ENCODE assay signal across 1 cellular context in the genomic region with DNA sequence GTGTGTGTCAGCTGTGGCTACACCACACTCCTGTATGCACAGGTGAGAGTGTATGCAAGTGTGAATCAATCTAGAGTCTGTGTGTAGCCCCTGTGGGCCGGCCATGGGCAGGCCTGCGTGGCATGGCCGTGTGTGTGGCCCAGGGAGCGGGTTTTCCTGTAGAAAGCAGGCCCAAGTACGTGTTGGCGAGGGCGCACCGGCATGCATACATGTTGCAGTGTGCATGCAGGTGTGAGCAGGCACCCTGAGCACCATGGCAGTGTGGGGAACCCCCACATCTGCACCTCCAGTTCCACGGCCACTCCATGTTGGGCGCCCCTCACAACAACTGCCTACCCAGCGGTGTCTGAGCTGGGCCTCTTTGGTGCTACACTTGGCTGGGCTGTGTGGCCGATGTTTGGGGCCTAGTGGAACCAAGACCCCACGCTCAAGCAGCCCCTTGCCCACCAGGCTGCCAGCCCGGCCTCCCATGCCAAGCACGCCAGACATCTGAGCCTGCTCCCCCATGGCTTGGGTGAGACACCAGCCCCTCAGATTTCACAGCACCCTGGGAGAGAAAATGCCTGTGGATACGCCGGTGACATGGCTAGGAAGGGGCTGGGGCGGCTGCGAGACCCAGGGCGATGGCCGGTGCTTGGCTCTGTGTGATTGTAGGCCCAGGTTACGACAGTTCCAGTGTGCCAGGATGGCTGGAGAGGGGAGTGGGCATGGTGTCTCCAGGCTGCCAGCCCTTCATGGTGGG.
TF ChIP-seq lines count a peak whose summit lies in the region.

No MANE protein-coding gene starts in this region.

TF ChIP-seq in SK-N-SH, 30 proteins besides CTCF, POLR2A, EP300 and RAD21 (continued from another document):
- TF ChIP-seq, protein P1, sequence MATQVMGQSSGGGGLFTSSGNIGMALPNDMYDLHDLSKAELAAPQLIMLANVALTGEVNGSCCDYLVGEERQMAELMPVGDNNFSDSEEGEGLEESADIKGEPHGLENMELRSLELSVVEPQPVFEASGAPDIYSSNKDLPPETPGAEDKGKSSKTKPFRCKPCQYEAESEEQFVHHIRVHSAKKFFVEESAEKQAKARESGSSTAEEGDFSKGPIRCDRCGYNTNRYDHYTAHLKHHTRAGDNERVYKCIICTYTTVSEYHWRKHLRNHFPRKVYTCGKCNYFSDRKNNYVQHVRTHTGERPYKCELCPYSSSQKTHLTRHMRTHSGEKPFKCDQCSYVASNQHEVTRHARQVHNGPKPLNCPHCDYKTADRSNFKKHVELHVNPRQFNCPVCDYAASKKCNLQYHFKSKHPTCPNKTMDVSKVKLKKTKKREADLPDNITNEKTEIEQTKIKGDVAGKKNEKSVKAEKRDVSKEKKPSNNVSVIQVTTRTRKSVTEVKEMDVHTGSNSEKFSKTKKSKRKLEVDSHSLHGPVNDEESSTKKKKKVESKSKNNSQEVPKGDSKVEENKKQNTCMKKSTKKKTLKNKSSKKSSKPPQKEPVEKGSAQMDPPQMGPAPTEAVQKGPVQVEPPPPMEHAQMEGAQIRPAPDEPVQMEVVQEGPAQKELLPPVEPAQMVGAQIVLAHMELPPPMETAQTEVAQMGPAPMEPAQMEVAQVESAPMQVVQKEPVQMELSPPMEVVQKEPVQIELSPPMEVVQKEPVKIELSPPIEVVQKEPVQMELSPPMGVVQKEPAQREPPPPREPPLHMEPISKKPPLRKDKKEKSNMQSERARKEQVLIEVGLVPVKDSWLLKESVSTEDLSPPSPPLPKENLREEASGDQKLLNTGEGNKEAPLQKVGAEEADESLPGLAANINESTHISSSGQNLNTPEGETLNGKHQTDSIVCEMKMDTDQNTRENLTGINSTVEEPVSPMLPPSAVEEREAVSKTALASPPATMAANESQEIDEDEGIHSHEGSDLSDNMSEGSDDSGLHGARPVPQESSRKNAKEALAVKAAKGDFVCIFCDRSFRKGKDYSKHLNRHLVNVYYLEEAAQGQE (IDR thresholded peaks at IDR 0.05; ENCODE audit: low read depth, low read length), result no peak
TF ChIP-seq in SK-N-SH: peak in this region for 0.
